Comparison of ENCODE assay signal across 1 cellular context in genomic region chr7:102044984-102045673, GRCh38.
A peak's percentile ranks its signal among the peaks of the same experiment; 100 is the strongest.
TF ChIP-seq lines count a peak whose summit lies in the region.

No MANE protein-coding gene starts in this region.

TF ChIP-seq in SK-N-SH, 30 proteins besides CTCF, POLR2A, EP300 and RAD21 (continued from another document):
- TF ChIP-seq USF2 (IDR thresholded peaks at IDR 0.05; ENCODE audit: borderline replicate concordance, low read depth, low read length) (no peak), RCOR1 (IDR thresholded peaks at IDR 0.05; ENCODE audit: low read length) (peak; percentile 93), GATA2 (CRISPR knock-in tag; IDR thresholded peaks at IDR 0.05) (peak; percentile 79), TEAD4 (IDR thresholded peaks at IDR 0.05; ENCODE audit: borderline replicate concordance, insufficient read depth) (peak; percentile 90), TCF12 (IDR thresholded peaks at IDR 0.05) (peak; percentile 97), FOXM1 (IDR thresholded peaks at IDR 0.05; ENCODE audit: low read depth) (peak; percentile 87), MEF2A (IDR thresholded peaks at IDR 0.05; ENCODE audit: borderline replicate concordance, low read depth) (0 out of 2 replicates have a peak, but pooled peaks have one; percentile 17), NRF1 (IDR thresholded peaks at IDR 0.05; ENCODE audit: low read depth, low read length) (peak; percentile 59), CHD2 (IDR thresholded peaks at IDR 0.05; ENCODE audit: low read length, partially characterized antibody) (peak; percentile 74), FOSL2 (IDR thresholded peaks at IDR 0.05; ENCODE audit: borderline replicate concordance, low read depth) (peak; percentile 60; the same call in 1 of the 2 replicates), MXI1 (IDR thresholded peaks at IDR 0.05; ENCODE audit: low read depth, low read length) (peak; percentile 94), TAF1 (IDR thresholded peaks at IDR 0.05; ENCODE audit: borderline replicate concordance, low read depth, low read length) (no peak; the same call in 1 of the 2 replicates), RFX5 (IDR thresholded peaks at IDR 0.05; ENCODE audit: low read length) (no peak), YY1 (IDR thresholded peaks at IDR 0.05; ENCODE audit: low read depth) (0 out of 2 replicates have a peak, but pooled peaks have one; percentile 59), SMC3 (IDR thresholded peaks at IDR 0.05; ENCODE audit: low read depth, low read length) (peak; percentile 25), PBX3 (IDR thresholded peaks at IDR 0.05) (peak; percentile 94), MAX (IDR thresholded peaks at IDR 0.05; ENCODE audit: low read depth) (peak; percentile 81)
